In the genomic region with DNA sequence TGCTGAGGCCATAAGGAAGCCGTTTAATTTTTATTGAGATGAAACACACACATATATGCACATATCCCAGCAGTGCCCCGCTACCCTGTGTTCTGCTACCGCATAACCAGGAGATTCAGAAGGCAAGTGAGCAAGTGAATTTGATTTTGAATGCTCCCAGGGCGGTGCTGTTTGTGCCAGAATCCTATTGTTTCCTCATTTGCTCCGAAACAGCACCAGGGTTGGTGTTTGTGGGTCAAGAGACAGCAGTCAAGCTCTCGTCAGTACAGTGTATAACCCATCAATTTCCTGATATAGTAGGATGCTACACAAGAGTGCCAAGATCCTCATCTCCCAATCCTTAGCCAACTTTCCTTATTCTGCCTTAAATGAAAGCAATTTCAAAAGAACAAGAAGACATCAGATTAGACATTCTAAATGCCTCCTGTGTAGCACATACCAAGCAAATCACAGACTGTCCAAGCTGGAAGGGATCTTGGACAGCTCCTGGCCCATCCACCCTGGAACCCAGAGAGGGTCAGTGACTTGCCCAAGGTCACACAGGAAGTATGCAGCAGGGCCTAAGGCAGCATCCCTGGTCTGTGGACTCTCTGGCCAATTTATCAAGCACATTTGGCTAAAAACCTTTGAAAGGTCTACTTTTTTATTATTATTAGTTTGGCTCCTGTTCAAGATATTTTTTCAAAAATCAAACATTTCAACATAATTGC, we compare ENCODE assay signal across 22 cellular contexts. TPM values are rescaled to one million over a fixed set of nuclear protein-coding genes. Genes with fewer than 3 reads are reported as not detected.
DNase-seq lines count a peak whose midpoint lies in the region; ATAC-seq and TF ChIP-seq lines count a peak whose summit lies in the region.
"Had no signal": no experiment of that assay in that cellular context is flagged by ENCODE, and none has a peak within 500 bp of the region (broad histone marks: within the 10 kb centered on the region; RNA-seq: fewer than 3 reads in every experiment).

No MANE protein-coding gene starts in this region.

- no peaks in the 10 kb centered on the region for H3K9me3 ChIP-seq in SK-N-SH
- no peaks in the 10 kb centered on the region for H3K9me3 ChIP-seq in neural cell (ENCODE audit: low read length)
- H3K9me3 ChIP-seq: BE2C, gastrocnemius medialis, tibial nerve had no signal

- H3K36me3 ChIP-seq in SK-N-SH (replicated peaks in 1 of 2; ENCODE audit: control insufficient read depth in 1 of 2, insufficient read depth in 2 of 2, low read length in 1 of 2) (no peaks in the 10 kb centered on the region), neural cell (ENCODE audit: insufficient read depth, low read length) (no peaks in the 10 kb centered on the region), mesendoderm (ENCODE audit: control insufficient read depth, insufficient read depth, low read length) (no peaks in the 10 kb centered on the region)
- H3K36me3 ChIP-seq: BE2C, cardiac muscle cell, gastrocnemius medialis, tibial nerve had no signal

- no peak overlapping the region for H3K4ac ChIP-seq in mesendoderm (ENCODE audit: low read depth, low read length)

- H2AFZ ChIP-seq in SK-N-SH (ENCODE audit: low read depth) (no peak overlapping the region), neural cell (ENCODE audit: low read depth, low read length) (no peak overlapping the region)

- no peak overlapping the region for H3K18ac ChIP-seq in mesendoderm (ENCODE audit: low read length)

- H3K4me2 ChIP-seq in SK-N-SH: no peak overlapping the region
- H3K4me2 ChIP-seq in neural cell (ENCODE audit: low read length): peak overlapping the region; percentile 90
- H3K4me2 ChIP-seq in mesendoderm (ENCODE audit: low read length): no peak overlapping the region

- no peak overlapping the region for H4K8ac ChIP-seq in mesendoderm (ENCODE audit: low read depth, low read length)

- H2BK5ac ChIP-seq in mesendoderm (ENCODE audit: low read length): no peak overlapping the region

- no peak for ATAC-seq in SK-N-SH treated with all-trans-retinoic acid at 6 μM for 48 hours
- ATAC-seq in GM18502 (IDR thresholded peaks at IDR 0.05; ENCODE audit: poor library complexity, unreplicated experiment): no peak
- ATAC-seq in GM19397 (IDR thresholded peaks at IDR 0.05; ENCODE audit: unreplicated experiment): no peak
- ATAC-seq: gastrocnemius medialis, HCT116, left cardiac atrium, right cardiac atrium had no signal

- H3K79me1 ChIP-seq in mesendoderm (ENCODE audit: low read length): no peaks in the 10 kb centered on the region

- H3K9me2 ChIP-seq in SK-N-SH (no peaks in the 10 kb centered on the region), neural cell (ENCODE audit: insufficient read depth, low read length) (no peaks in the 10 kb centered on the region)

- H3F3A ChIP-seq in SK-N-SH (replicated peaks; ENCODE audit: insufficient read depth) (peaks cover 4% of the 10 kb centered on the region), neural cell (ENCODE audit: insufficient read depth, low read length, poor library complexity, severe bottlenecking) (peaks cover 10% of the 10 kb centered on the region)

- no peak for TF ChIP-seq CTCF in SK-N-SH (IDR thresholded peaks at IDR 0.05)
- no peak for TF ChIP-seq CTCF in neural cell (IDR thresholded peaks at IDR 0.05; ENCODE audit: poor library complexity, severe bottlenecking)

- DNase-seq in SK-N-SH (no peak), retina (no peak), mesendoderm (no peak)
- DNase-seq: activated CD4-positive, alpha-beta T cell treated with anti-CD3 and anti-CD28 coated beads, Interleukin-2, amount 50 U/mL, for 1 hour; activated CD8-positive, alpha-beta memory T cell treated with anti-CD3 and anti-CD28 coated beads, Interleukin-2, amount 50 U/mL, for 48 hours; activated effector memory CD4-positive, alpha-beta T cell treated with anti-CD3 and anti-CD28 coated beads, Interleukin-2, amount 50 U/mL, for 16 hours; BE2C; EL; erythroblast; gastrocnemius medialis; left cardiac atrium; NCI-H2029; right cardiac atrium; stimulated activated naive CD4-positive, alpha-beta T cell had no signal

- H3K4me1 ChIP-seq in SK-N-SH (ENCODE audit: control insufficient read depth in 1 of 2, insufficient read depth in 2 of 2, low read depth in 1 of 2, low read length in 1 of 2) (peaks cover 0 to 4% of the 10 kb centered on the region in 2 experiments; a peak in 1 of 4 replicates), mesendoderm (ENCODE audit: control insufficient read depth, low read depth, low read length) (no peaks in the 10 kb centered on the region)
- H3K4me1 ChIP-seq: BE2C had no signal

- H4K20me1 ChIP-seq in SK-N-SH (ENCODE audit: insufficient read depth) (no peaks in the 10 kb centered on the region; the same call in 1 of the 2 replicates), neural cell (ENCODE audit: insufficient read depth) (no peaks in the 10 kb centered on the region)

- CTCF ChIA-PET in SK-N-SH (lab: Yijun Ruan, JAX): interaction anchor here (1.0 to 2.1 kb wide), 4 partner anchors 13 to 95 kb away, joined by 3 to 7 read pairs (median 4); no protein-coding TSS in a partner anchor

- H3K9ac ChIP-seq in SK-N-SH: no peak overlapping the region
- H3K9ac ChIP-seq in neural cell (ENCODE audit: low read length): peak overlapping the region; percentile 54
- no peak overlapping the region for H3K9ac ChIP-seq in mesendoderm (ENCODE audit: low read length)

- H3K23ac ChIP-seq in mesendoderm (ENCODE audit: low read length): no peak overlapping the region

- no peaks in the 10 kb centered on the region for H3K79me2 ChIP-seq in SK-N-SH (ENCODE audit: insufficient read depth)
- H3K79me2 ChIP-seq in neural cell (replicated peaks; ENCODE audit: insufficient read depth, low read length): peaks cover 9% of the 10 kb centered on the region
- H3K79me2 ChIP-seq in mesendoderm (ENCODE audit: control insufficient read depth, insufficient read depth, low read length): no peaks in the 10 kb centered on the region

- no peak overlapping the region for H3K27ac ChIP-seq in SK-N-SH (ENCODE audit: low read depth in 2 of 2, low read length in 1 of 2)
- H3K27ac ChIP-seq in cingulate gyrus (ENCODE audit: low read depth, low read length): peak overlapping the region; percentile 79
- peak overlapping the region; percentile 70 for H3K27ac ChIP-seq in neural cell (ENCODE audit: low read length)
- H3K27ac ChIP-seq in mesendoderm (ENCODE audit: low read depth, low read length): no peak overlapping the region
- H3K27ac ChIP-seq: gastrocnemius medialis, tibial nerve had no signal

- no peak overlapping the region for H2BK120ac ChIP-seq in mesendoderm (ENCODE audit: low read depth, low read length)

- no peak overlapping the region for H3K56ac ChIP-seq in mesendoderm (ENCODE audit: low read length)

- H4K5ac ChIP-seq in mesendoderm (ENCODE audit: low read length): no peak overlapping the region

- H3K4me3 ChIP-seq in SK-N-SH (ENCODE audit: low read depth in 2 of 2, low read length in 1 of 2): no peak overlapping the region
- peak overlapping the region; percentile 84 for H3K4me3 ChIP-seq in neural cell (ENCODE audit: low read length)
- H3K4me3 ChIP-seq in mesendoderm (ENCODE audit: low read length): no peak overlapping the region
- H3K4me3 ChIP-seq: gastrocnemius medialis, tibial nerve had no signal

- H2AK5ac ChIP-seq in mesendoderm (ENCODE audit: low read length): no peak overlapping the region

- no peak for TF ChIP-seq RAD21 in SK-N-SH (IDR thresholded peaks at IDR 0.05; ENCODE audit: low read length)
- TF ChIP-seq RAD21 in neural cell (conservative IDR thresholded peaks at IDR 0.05): no peak

- H2BK15ac ChIP-seq in mesendoderm (replicated peaks; ENCODE audit: low read depth): no peak overlapping the region

- peaks cover 36% of the 10 kb centered on the region; the same call in 1 of the 2 replicates for H3K27me3 ChIP-seq in SK-N-SH (ENCODE audit: insufficient read depth)
- H3K27me3 ChIP-seq in neural cell (ENCODE audit: insufficient read depth, low read depth, low read length): no peaks in the 10 kb centered on the region
- H3K27me3 ChIP-seq in mesendoderm (ENCODE audit: insufficient read depth, low read length, poor library complexity): no peaks in the 10 kb centered on the region

- 63% methylated on average over 6 of the region's 6 CpGs for whole genome bisulfite sequencing in SK-N-SH (ENCODE audit: low lambda C conversion rate)
- no CpG with 5 or more reads among the region's 6 CpGs for WGBS in mesendoderm (ENCODE audit: extremely low coverage, insufficient coverage, low lambda C conversion rate)

- POLR2A ChIA-PET in SK-N-SH (lab: Yijun Ruan, JAX): no interaction called here

- no peak for TF ChIP-seq EP300 in SK-N-SH (IDR thresholded peaks at IDR 0.05; ENCODE audit: borderline replicate concordance in 1 of 2, low read depth in 1 of 2, low read length in 1 of 2)
- TF ChIP-seq EP300 in neural cell (conservative IDR thresholded peaks at IDR 0.05; ENCODE audit: poor library complexity, severe bottlenecking): no peak

TF ChIP-seq in SK-N-SH, 30 proteins besides CTCF, POLR2A, EP300 and RAD21 (continues in another document):
- TF ChIP-seq JUND (IDR thresholded peaks at IDR 0.05) (no peak), FOSL2 (IDR thresholded peaks at IDR 0.05; ENCODE audit: borderline replicate concordance, low read depth) (no peak), GATA2 (CRISPR knock-in tag; IDR thresholded peaks at IDR 0.05) (no peak)

TF ChIP-seq in neural cell, 6 proteins besides CTCF, POLR2A, EP300 and RAD21 (continues in another document):
- TF ChIP-seq TAF1 (IDR thresholded peaks at IDR 0.05; ENCODE audit: low read depth) (no peak), MXI1 (conservative IDR thresholded peaks at IDR 0.05; ENCODE audit: poor library complexity, severe bottlenecking) (no peak), POLR2AphosphoS5 (IDR thresholded peaks at IDR 0.05) (no peak), EZH2 (IDR thresholded peaks at IDR 0.05; ENCODE audit: borderline replicate concordance, insufficient read depth, low read length, poor library complexity, severe bottlenecking) (no peak), SMC3 (conservative IDR thresholded peaks at IDR 0.05; ENCODE audit: poor library complexity) (no peak)

RNA-seq across cellular contexts. Expression of gene WHRN, which starts 4.5 kb away (rescaled TPM):
- polyA plus RNA-seq in SK-N-SH (2012; rRNA removed): 2.7 and 4.6 TPM in 2 replicates
- polyA plus RNA-seq in SK-N-SH (2012; cell fraction: cytosol; rRNA removed): 1.2 and 2.0 TPM in 2 replicates
- 23.9 and 28.5 TPM in 2 replicates for polyA plus RNA-seq in SK-N-SH (2012; cell fraction: nucleus; rRNA removed)
- polyA plus RNA-seq in neural cell: 2.5 and 4.6 TPM in 2 replicates
- 7.9 and 8.8 TPM in 2 replicates for polyA minus RNA-seq in neural cell
- 2.5 TPM for polyA plus RNA-seq in mesendoderm (2013, experiment 1 of 2)
- polyA plus RNA-seq in mesendoderm (2013, experiment 2 of 2): 3.0 TPM

Comparison
In these comparisons a context has a peak if more than half of its experiments do, and no peak if none do; other contexts are left out.
1. H3K27ac ChIP-seq: peak in cingulate gyrus (single experiment) and neural cell (single experiment); none in SK-N-SH (0 of 2) and mesendoderm (single experiment).